11 cellular contexts compared by ENCODE assay signal in genomic region chr4:108049406-108049805, GRCh38. TPM values are rescaled to one million over a fixed set of nuclear protein-coding genes. Genes with fewer than 3 reads are reported as not detected.
DNase-seq lines count a peak whose midpoint lies in the region; ATAC-seq lines count a peak whose summit lies in the region.
"Had no signal": no experiment of that assay in that cellular context is flagged by ENCODE, and none has a peak within 500 bp of the region (broad histone marks: within the 10 kb centered on the region; RNA-seq: fewer than 3 reads in every experiment).

No MANE protein-coding gene starts in this region.

- ATAC-seq in T-cell (replicated peaks in 1 of 4) = peak; percentile 11 to 44 (median 24)
- no peak for ATAC-seq in stimulated activated effector memory CD8-positive, alpha-beta T cell treated with anti-CD3 and anti-CD28 coated beads, Interleukin-12 subunit alpha, Interleukin-12 subunit beta, amount 100 ng/mL, for 72 hours

- peaks cover 87 to 89% (median 88%) of the 10 kb centered on the region in 3 donors for H3K4me1 Mint-ChIP-seq in T-cell
- H3K4me1 Mint-ChIP-seq in activated naive CD8-positive, alpha-beta T cell treated with anti-CD3 and anti-CD28 coated beads for 36 hours = peaks cover 90% of the 10 kb centered on the region
- H3K4me1 Mint-ChIP-seq in stimulated activated effector memory CD8-positive, alpha-beta T cell treated with anti-CD3 and anti-CD28 coated beads, Interleukin-12 subunit alpha, Interleukin-12 subunit beta, amount 100 ng/mL, for 72 hours = peaks cover 15% of the 10 kb centered on the region

- no peaks in the 10 kb centered on the region for H3K27me3 Mint-ChIP-seq in T-cell
- H3K27me3 Mint-ChIP-seq in activated naive CD8-positive, alpha-beta T cell treated with anti-CD3 and anti-CD28 coated beads for 36 hours = no peaks in the 10 kb centered on the region

- POLR2A ChIA-PET in T-cell (lab: Charles Lee) = no interaction called here

- peak overlapping the region; percentile 32; the same call in 1 of the 2 replicates for H3K4me3 ChIP-seq in GM08714 (ENCODE audit: low read length)
- H3K4me3 ChIP-seq: MG63 had no signal

- peak overlapping the region; percentile 75 to 78 (median 77) for H3K4me3 Mint-ChIP-seq in T-cell
- H3K4me3 Mint-ChIP-seq in activated naive CD8-positive, alpha-beta T cell treated with anti-CD3 and anti-CD28 coated beads for 36 hours = peak overlapping the region; percentile 79
- H3K4me3 Mint-ChIP-seq in stimulated activated effector memory CD8-positive, alpha-beta T cell treated with anti-CD3 and anti-CD28 coated beads, Interleukin-12 subunit alpha, Interleukin-12 subunit beta, amount 100 ng/mL, for 72 hours = peak overlapping the region; percentile 67
- H3K4me3 Mint-ChIP-seq: H9 had no signal

- H3K9me3 Mint-ChIP-seq in T-cell = no peaks in the 10 kb centered on the region
- no peaks in the 10 kb centered on the region for H3K9me3 Mint-ChIP-seq in activated naive CD8-positive, alpha-beta T cell treated with anti-CD3 and anti-CD28 coated beads for 36 hours
- H3K9me3 Mint-ChIP-seq in stimulated activated effector memory CD8-positive, alpha-beta T cell treated with anti-CD3 and anti-CD28 coated beads, Interleukin-12 subunit alpha, Interleukin-12 subunit beta, amount 100 ng/mL, for 72 hours = no peaks in the 10 kb centered on the region
- H3K9me3 Mint-ChIP-seq: H9 had no signal

- H3K36me3 Mint-ChIP-seq in T-cell = peaks cover 52% of the 10 kb centered on the region
- peaks cover 79% of the 10 kb centered on the region for H3K36me3 Mint-ChIP-seq in activated naive CD8-positive, alpha-beta T cell treated with anti-CD3 and anti-CD28 coated beads for 36 hours
- peaks cover 13% of the 10 kb centered on the region for H3K36me3 Mint-ChIP-seq in stimulated activated effector memory CD8-positive, alpha-beta T cell treated with anti-CD3 and anti-CD28 coated beads, Interleukin-12 subunit alpha, Interleukin-12 subunit beta, amount 100 ng/mL, for 72 hours

- DNase-seq in T-cell (peak in 8 of 34 experiments; percentile 15 to 41 (median 30)), NCI-H2107 (lab: John Stamatoyannopoulos, UW) (no peak), amygdala (lab: John Stamatoyannopoulos, UW) (no peak), NOMO-1 treated with DMSO at 0.1 percent for 48 hours (lab: John Stamatoyannopoulos, UW; ENCODE audit: unreplicated experiment) (no peak)
- peak; percentile 49 for DNase-seq in activated naive CD8-positive, alpha-beta T cell treated with anti-CD3 and anti-CD28 coated beads for 36 hours
- peak in 1 of 2 donors; percentile 53 for DNase-seq in stimulated activated effector memory CD8-positive, alpha-beta T cell treated with anti-CD3 and anti-CD28 coated beads, Interleukin-12 subunit alpha, Interleukin-12 subunit beta, amount 100 ng/mL, for 72 hours (ENCODE audit: low spot score in 2 of 2)
- DNase-seq: H9, MG63, NCI-H2081, SHP77 had no signal

- H3K27ac Mint-ChIP-seq in T-cell = peak overlapping the region; percentile 92 to 98
- H3K27ac Mint-ChIP-seq in activated naive CD8-positive, alpha-beta T cell treated with anti-CD3 and anti-CD28 coated beads for 36 hours = peak overlapping the region; percentile 98
- H3K27ac Mint-ChIP-seq in stimulated activated effector memory CD8-positive, alpha-beta T cell treated with anti-CD3 and anti-CD28 coated beads, Interleukin-12 subunit alpha, Interleukin-12 subunit beta, amount 100 ng/mL, for 72 hours = peak overlapping the region; percentile 89
- H3K27ac Mint-ChIP-seq: H9 had no signal

- CTCF ChIA-PET in T-cell (lab: Charles Lee) = interaction anchor here (0.9 to 1.6 kb wide), 2 partner anchors 9 to 61 kb away, joined by 3 read pairs; no protein-coding TSS in a partner anchor

RNA-seq across cellular contexts. Expression of gene HADH, which starts 59.7 kb away (rescaled TPM):
- total RNA-seq in T-cell = 10 to 100 TPM; 14.2 to 25.0 (median 17.8) TPM
- total RNA-seq in activated naive CD8-positive, alpha-beta T cell treated with anti-CD3 and anti-CD28 coated beads for 36 hours = 10 to 100 TPM; 49.6 to 51.2 TPM
